Comparison of ENCODE assay signal across 1 cellular context in genomic region chr9:110252509-110253139, GRCh38.
TF ChIP-seq lines count a peak whose summit lies in the region.

No MANE protein-coding gene starts in this region.

TF ChIP-seq in A549, 52 proteins besides CTCF, POLR2A, EP300 and RAD21 (continued from another document):
- TF ChIP-seq ELK1 (IDR thresholded peaks at IDR 0.05; ENCODE audit: low read depth, low read length) (no peak), NPAS2 (CRISPR knock-in tag; IDR thresholded peaks at IDR 0.05; ENCODE audit: borderline replicate concordance) (no peak), RARB (CRISPR knock-in tag; IDR thresholded peaks at IDR 0.05) (0 out of 2 replicates have a peak, but pooled peaks have one; percentile 39), SREBF2 (IDR thresholded peaks at IDR 0.05) (no peak)
